10 cellular contexts compared by ENCODE assay signal in genomic region chr18:7872569-7872968, GRCh38.
DNase-seq lines count a peak whose midpoint lies in the region; ATAC-seq and TF ChIP-seq lines count a peak whose summit lies in the region.
"Had no signal": no experiment of that assay in that cellular context is flagged by ENCODE, and none has a peak within 500 bp of the region (broad histone marks: within the 10 kb centered on the region; RNA-seq: fewer than 3 reads in every experiment).

No MANE protein-coding gene starts in this region.

- peak; percentile 22 for DNase-seq in NCI-H82 (lab: John Stamatoyannopoulos, UW)
- no peak for DNase-seq in NCI-H82 treated with DMSO at 0.1 percent for 48 hours (lab: John Stamatoyannopoulos, UW; ENCODE audit: unreplicated experiment)
- DNase-seq in OCI-M1 (lab: John Stamatoyannopoulos, UW) = peak; percentile 22
- DNase-seq in thyroid gland = peak; percentile 58 to 65
- DNase-seq in stimulated activated CD4-positive, alpha-beta T cell treated with anti-CD3 and anti-CD28 coated beads, Interleukin-4, amount 100 ng/mL, for 4 hours = no peak
- no peak for DNase-seq in anterior cingulate cortex (lab: John Stamatoyannopoulos, UW)
- DNase-seq: BE2C had no signal

- WGBS in gastroesophageal sphincter (ENCODE audit: low coverage in 1 of 2), 2 donors = 41 to 70% methylated on average over 3 of the region's 3 CpGs
- WGBS in thyroid gland, 2 donors = 22 to 27% methylated on average over 3 of the region's 3 CpGs

- intact Hi-C loops in thyroid gland (cut with DNase I) = no loop called here

- H3K4me1 ChIP-seq in gastroesophageal sphincter (peaks cover 0 to 24% (median 0%) of the 10 kb centered on the region in 3 donors), thyroid gland (peaks cover 53% of the 10 kb centered on the region in 2 donors)
- H3K4me1 ChIP-seq: BE2C had no signal

- H3K27me3 ChIP-seq in gastroesophageal sphincter (no peaks in the 10 kb centered on the region), thyroid gland (no peaks in the 10 kb centered on the region)
- H3K27me3 ChIP-seq: BE2C had no signal

- no peak for TF ChIP-seq POLR2A in gastroesophageal sphincter (IDR thresholded peaks at IDR 0.05)
- TF ChIP-seq POLR2A in thyroid gland (IDR thresholded peaks at IDR 0.05) = no peak

- no peak for TF ChIP-seq EP300 in gastroesophageal sphincter (IDR thresholded peaks at IDR 0.05)

- H3K27ac ChIP-seq in gastroesophageal sphincter (no peak overlapping the region), thyroid gland (peak overlapping the region; percentile 38 to 71 (median 54))

- H3K4me3 ChIP-seq in gastroesophageal sphincter (no peak overlapping the region), thyroid gland (replicated peaks in 1 of 3) (no peak overlapping the region)

- TF ChIP-seq CTCF in gastroesophageal sphincter (IDR thresholded peaks at IDR 0.05) (no peak), thyroid gland (IDR thresholded peaks at IDR 0.05) (peak in 1 of 6 experiments; percentile 19)

- H3K9me3 ChIP-seq in gastroesophageal sphincter (no peaks in the 10 kb centered on the region), thyroid gland (no peaks in the 10 kb centered on the region)
- H3K9me3 ChIP-seq: BE2C had no signal

- ATAC-seq in gastroesophageal sphincter (peak; percentile 53), esophagus mucosa (no peak)
- ATAC-seq: Panc1 had no signal

- no peaks in the 10 kb centered on the region for H3K36me3 ChIP-seq in gastroesophageal sphincter
- H3K36me3 ChIP-seq in thyroid gland = no peaks in the 10 kb centered on the region
- H3K36me3 ChIP-seq: BE2C had no signal

Comparison
In these comparisons a context has a peak if more than half of its experiments do, and no peak if none do; other contexts are left out.
1. DNase-seq: peak in NCI-H82 (single experiment), OCI-M1 (single experiment) and thyroid gland (2 of 2); none in NCI-H82 treated with DMSO at 0.1 percent for 48 hours (single experiment), stimulated activated CD4-positive, alpha-beta T cell treated with anti-CD3 and anti-CD28 coated beads, Interleukin-4, amount 100 ng/mL, for 4 hours (0 of 2) and anterior cingulate cortex (0 of 58).
2. H3K27ac ChIP-seq: peak in thyroid gland (3 of 3); none in gastroesophageal sphincter (0 of 4).